Comparison of ENCODE assay signal across 1 cellular context in genomic region chr15:65517866-65518207, GRCh38.
TF ChIP-seq lines count a peak whose summit lies in the region.

No MANE protein-coding gene starts in this region.

TF ChIP-seq in SK-N-SH, 30 proteins besides CTCF, POLR2A, EP300 and RAD21 (continued from another document):
- no peak for TF ChIP-seq USF1 (IDR thresholded peaks at IDR 0.05; ENCODE audit: borderline replicate concordance, low read depth)
- TF ChIP-seq FOXJ3 (CRISPR knock-in tag; IDR thresholded peaks at IDR 0.05), result no peak
